In genomic region chr17:1186923-1187771, GRCh38 we compare ENCODE assay signal across 1 cellular context.
TF ChIP-seq lines count a peak whose summit lies in the region.

No MANE protein-coding gene starts in this region.

TF ChIP-seq in HepG2, 621 proteins besides CTCF, POLR2A, EP300 and RAD21 (continued from another document and continues in another):
- TF ChIP-seq, protein P1, sequence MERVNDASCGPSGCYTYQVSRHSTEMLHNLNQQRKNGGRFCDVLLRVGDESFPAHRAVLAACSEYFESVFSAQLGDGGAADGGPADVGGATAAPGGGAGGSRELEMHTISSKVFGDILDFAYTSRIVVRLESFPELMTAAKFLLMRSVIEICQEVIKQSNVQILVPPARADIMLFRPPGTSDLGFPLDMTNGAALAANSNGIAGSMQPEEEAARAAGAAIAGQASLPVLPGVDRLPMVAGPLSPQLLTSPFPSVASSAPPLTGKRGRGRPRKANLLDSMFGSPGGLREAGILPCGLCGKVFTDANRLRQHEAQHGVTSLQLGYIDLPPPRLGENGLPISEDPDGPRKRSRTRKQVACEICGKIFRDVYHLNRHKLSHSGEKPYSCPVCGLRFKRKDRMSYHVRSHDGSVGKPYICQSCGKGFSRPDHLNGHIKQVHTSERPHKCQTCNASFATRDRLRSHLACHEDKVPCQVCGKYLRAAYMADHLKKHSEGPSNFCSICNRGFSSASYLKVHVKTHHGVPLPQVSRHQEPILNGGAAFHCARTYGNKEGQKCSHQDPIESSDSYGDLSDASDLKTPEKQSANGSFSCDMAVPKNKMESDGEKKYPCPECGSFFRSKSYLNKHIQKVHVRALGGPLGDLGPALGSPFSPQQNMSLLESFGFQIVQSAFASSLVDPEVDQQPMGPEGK (CRISPR knock-in tag; IDR thresholded peaks at IDR 0.05): 0 out of 2 replicates have a peak, but pooled peaks have one; percentile 36
- TF ChIP-seq HOXA7 (CRISPR knock-in tag; IDR thresholded peaks at IDR 0.05) (no peak), PLRG1 (conservative IDR thresholded peaks at IDR 0.05) (no peak), ZNF136 (CRISPR knock-in tag; IDR thresholded peaks at IDR 0.05; ENCODE audit: low read depth) (no peak), CSRNP2 (CRISPR knock-in tag; conservative IDR thresholded peaks at IDR 0.05; ENCODE audit: low read depth) (no peak), NFYB (CRISPR knock-in tag; IDR thresholded peaks at IDR 0.05) (no peak), THAP7 (CRISPR knock-in tag; IDR thresholded peaks at IDR 0.05) (peak; percentile 67; the same call in 1 of the 2 replicates), ZNF335 (CRISPR knock-in tag; IDR thresholded peaks at IDR 0.05) (no peak), ZNF879 (CRISPR knock-in tag; IDR thresholded peaks at IDR 0.05) (0 out of 2 replicates have a peak, but pooled peaks have one; percentile 25), TRIM22 (IDR thresholded peaks at IDR 0.05) (no peak), HNRNPLL (IDR thresholded peaks at IDR 0.05; ENCODE audit: low read depth, low read length, poor library complexity, severe bottlenecking) (peak; percentile 30), ZSCAN29 (CRISPR knock-in tag; conservative IDR thresholded peaks at IDR 0.05) (no peak), KDM5B (CRISPR knock-in tag; IDR thresholded peaks at IDR 0.05; ENCODE audit: borderline replicate concordance) (peak; percentile 50; the same call in 1 of the 2 replicates), ZSCAN22 (CRISPR knock-in tag; IDR thresholded peaks at IDR 0.05) (no peak), ZNF292 (CRISPR knock-in tag; IDR thresholded peaks at IDR 0.05; ENCODE audit: borderline replicate concordance, low read depth) (no peak), REPIN1 (CRISPR knock-in tag; IDR thresholded peaks at IDR 0.05; ENCODE audit: borderline replicate concordance, low read depth) (peak; percentile 69; the same call in 1 of the 2 replicates), KDM2A (CRISPR knock-in tag; IDR thresholded peaks at IDR 0.05; ENCODE audit: borderline replicate concordance, low read depth) (peak; percentile 57; the same call in 1 of the 2 replicates), ONECUT2 (CRISPR knock-in tag; IDR thresholded peaks at IDR 0.05) (no peak), ZBTB14 (CRISPR knock-in tag; IDR thresholded peaks at IDR 0.05) (no peak), ZNF235 (CRISPR knock-in tag; IDR thresholded peaks at IDR 0.05; ENCODE audit: borderline replicate concordance) (no peak), NPAS2 (CRISPR knock-in tag; IDR thresholded peaks at IDR 0.05; ENCODE audit: borderline replicate concordance) (no peak), ZBTB25 (CRISPR knock-in tag; IDR thresholded peaks at IDR 0.05) (peak; percentile 49; the same call in 1 of the 2 replicates), SAFB2 (CRISPR knock-in tag; IDR thresholded peaks at IDR 0.05; ENCODE audit: borderline replicate concordance, low read depth) (no peak), ZNF839 (CRISPR knock-in tag; IDR thresholded peaks at IDR 0.05; ENCODE audit: borderline replicate concordance) (no peak), CHD4 (IDR thresholded peaks at IDR 0.05; ENCODE audit: borderline replicate concordance, low read length) (no peak), DNMT3B (CRISPR knock-in tag; conservative IDR thresholded peaks at IDR 0.05) (no peak), ZNF589 (CRISPR knock-in tag; conservative IDR thresholded peaks at IDR 0.05) (no peak), ZSCAN9 (CRISPR knock-in tag; IDR thresholded peaks at IDR 0.05; ENCODE audit: borderline replicate concordance) (no peak), XRCC5 (optimal IDR thresholded peaks at IDR 0.05; ENCODE audit: low read length) (peak; percentile 92), ZNF598 (CRISPR knock-in tag; IDR thresholded peaks at IDR 0.05; ENCODE audit: borderline replicate concordance) (0 out of 2 replicates have a peak, but pooled peaks have one; percentile 42), ZNF331 (CRISPR knock-in tag; IDR thresholded peaks at IDR 0.05) (0 out of 2 replicates have a peak, but pooled peaks have one; percentile 21), ZNF350 (CRISPR knock-in tag; IDR thresholded peaks at IDR 0.05; ENCODE audit: borderline replicate concordance, low read depth) (no peak), ZNF547 (CRISPR knock-in tag; IDR thresholded peaks at IDR 0.05) (no peak), KAT8 (CRISPR knock-in tag; IDR thresholded peaks at IDR 0.05) (no peak), MIER3 (CRISPR knock-in tag; IDR thresholded peaks at IDR 0.05; ENCODE audit: borderline replicate concordance) (0 out of 2 replicates have a peak, but pooled peaks have one; percentile 12), ZKSCAN5 (CRISPR knock-in tag; IDR thresholded peaks at IDR 0.05) (no peak), MTA1 (CRISPR knock-in tag; IDR thresholded peaks at IDR 0.05; ENCODE audit: borderline replicate concordance) (no peak), ZNF768 (CRISPR knock-in tag; IDR thresholded peaks at IDR 0.05) (peak; percentile 71; the same call in 1 of the 2 replicates), HHEX (CRISPR knock-in tag; IDR thresholded peaks at IDR 0.05) (no peak)
- TF ChIP-seq, protein P2, sequence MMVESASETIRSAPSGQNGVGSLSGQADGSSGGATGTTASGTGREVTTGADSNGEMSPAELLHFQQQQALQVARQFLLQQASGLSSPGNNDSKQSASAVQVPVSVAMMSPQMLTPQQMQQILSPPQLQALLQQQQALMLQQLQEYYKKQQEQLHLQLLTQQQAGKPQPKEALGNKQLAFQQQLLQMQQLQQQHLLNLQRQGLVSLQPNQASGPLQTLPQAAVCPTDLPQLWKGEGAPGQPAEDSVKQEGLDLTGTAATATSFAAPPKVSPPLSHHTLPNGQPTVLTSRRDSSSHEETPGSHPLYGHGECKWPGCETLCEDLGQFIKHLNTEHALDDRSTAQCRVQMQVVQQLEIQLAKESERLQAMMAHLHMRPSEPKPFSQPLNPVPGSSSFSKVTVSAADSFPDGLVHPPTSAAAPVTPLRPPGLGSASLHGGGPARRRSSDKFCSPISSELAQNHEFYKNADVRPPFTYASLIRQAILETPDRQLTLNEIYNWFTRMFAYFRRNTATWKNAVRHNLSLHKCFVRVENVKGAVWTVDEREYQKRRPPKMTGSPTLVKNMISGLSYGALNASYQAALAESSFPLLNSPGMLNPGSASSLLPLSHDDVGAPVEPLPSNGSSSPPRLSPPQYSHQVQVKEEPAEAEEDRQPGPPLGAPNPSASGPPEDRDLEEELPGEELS (CRISPR knock-in tag; IDR thresholded peaks at IDR 0.05): no peak
- TF ChIP-seq, protein P3, sequence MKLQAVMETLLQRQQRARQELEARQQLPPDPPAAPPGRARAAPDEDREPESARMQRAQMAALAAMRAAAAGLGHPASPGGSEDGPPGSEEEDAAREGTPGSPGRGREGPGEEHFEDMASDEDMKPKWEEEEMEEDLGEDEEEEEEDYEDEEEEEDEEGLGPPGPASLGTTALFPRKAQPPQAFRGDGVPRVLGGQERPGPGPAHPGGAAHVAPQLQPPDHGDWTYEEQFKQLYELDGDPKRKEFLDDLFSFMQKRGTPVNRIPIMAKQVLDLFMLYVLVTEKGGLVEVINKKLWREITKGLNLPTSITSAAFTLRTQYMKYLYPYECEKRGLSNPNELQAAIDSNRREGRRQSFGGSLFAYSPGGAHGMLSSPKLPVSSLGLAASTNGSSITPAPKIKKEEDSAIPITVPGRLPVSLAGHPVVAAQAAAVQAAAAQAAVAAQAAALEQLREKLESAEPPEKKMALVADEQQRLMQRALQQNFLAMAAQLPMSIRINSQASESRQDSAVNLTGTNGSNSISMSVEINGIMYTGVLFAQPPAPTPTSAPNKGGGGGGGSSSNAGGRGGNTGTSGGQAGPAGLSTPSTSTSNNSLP (IDR thresholded peaks at IDR 0.05; ENCODE audit: low read depth, low read length): no peak
- TF ChIP-seq, protein P4, sequence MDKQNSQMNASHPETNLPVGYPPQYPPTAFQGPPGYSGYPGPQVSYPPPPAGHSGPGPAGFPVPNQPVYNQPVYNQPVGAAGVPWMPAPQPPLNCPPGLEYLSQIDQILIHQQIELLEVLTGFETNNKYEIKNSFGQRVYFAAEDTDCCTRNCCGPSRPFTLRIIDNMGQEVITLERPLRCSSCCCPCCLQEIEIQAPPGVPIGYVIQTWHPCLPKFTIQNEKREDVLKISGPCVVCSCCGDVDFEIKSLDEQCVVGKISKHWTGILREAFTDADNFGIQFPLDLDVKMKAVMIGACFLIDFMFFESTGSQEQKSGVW (CRISPR knock-in tag; IDR thresholded peaks at IDR 0.05; ENCODE audit: borderline replicate concordance): no peak
- TF ChIP-seq, protein P5, sequence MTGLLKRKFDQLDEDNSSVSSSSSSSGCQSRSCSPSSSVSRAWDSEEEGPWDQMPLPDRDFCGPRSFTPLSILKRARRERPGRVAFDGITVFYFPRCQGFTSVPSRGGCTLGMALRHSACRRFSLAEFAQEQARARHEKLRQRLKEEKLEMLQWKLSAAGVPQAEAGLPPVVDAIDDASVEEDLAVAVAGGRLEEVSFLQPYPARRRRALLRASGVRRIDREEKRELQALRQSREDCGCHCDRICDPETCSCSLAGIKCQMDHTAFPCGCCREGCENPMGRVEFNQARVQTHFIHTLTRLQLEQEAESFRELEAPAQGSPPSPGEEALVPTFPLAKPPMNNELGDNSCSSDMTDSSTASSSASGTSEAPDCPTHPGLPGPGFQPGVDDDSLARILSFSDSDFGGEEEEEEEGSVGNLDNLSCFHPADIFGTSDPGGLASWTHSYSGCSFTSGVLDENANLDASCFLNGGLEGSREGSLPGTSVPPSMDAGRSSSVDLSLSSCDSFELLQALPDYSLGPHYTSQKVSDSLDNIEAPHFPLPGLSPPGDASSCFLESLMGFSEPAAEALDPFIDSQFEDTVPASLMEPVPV (CRISPR knock-in tag; IDR thresholded peaks at IDR 0.05): no peak
- TF ChIP-seq, protein P6, sequence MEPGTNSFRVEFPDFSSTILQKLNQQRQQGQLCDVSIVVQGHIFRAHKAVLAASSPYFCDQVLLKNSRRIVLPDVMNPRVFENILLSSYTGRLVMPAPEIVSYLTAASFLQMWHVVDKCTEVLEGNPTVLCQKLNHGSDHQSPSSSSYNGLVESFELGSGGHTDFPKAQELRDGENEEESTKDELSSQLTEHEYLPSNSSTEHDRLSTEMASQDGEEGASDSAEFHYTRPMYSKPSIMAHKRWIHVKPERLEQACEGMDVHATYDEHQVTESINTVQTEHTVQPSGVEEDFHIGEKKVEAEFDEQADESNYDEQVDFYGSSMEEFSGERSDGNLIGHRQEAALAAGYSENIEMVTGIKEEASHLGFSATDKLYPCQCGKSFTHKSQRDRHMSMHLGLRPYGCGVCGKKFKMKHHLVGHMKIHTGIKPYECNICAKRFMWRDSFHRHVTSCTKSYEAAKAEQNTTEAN (CRISPR knock-in tag; conservative IDR thresholded peaks at IDR 0.05): no peak
- TF ChIP-seq, protein P7, sequence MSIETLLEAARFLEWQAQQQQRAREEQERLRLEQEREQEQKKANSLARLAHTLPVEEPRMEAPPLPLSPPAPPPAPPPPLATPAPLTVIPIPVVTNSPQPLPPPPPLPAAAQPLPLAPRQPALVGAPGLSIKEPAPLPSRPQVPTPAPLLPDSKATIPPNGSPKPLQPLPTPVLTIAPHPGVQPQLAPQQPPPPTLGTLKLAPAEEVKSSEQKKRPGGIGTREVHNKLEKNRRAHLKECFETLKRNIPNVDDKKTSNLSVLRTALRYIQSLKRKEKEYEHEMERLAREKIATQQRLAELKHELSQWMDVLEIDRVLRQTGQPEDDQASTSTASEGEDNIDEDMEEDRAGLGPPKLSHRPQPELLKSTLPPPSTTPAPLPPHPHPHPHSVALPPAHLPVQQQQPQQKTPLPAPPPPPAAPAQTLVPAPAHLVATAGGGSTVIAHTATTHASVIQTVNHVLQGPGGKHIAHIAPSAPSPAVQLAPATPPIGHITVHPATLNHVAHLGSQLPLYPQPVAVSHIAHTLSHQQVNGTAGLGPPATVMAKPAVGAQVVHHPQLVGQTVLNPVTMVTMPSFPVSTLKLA (IDR thresholded peaks at IDR 0.05): no peak
